In genomic region chr6:84284428-84285033, GRCh38 we compare ENCODE assay signal across 9 cellular contexts. TPM values are rescaled to one million over a fixed set of nuclear protein-coding genes. Genes with fewer than 3 reads are reported as not detected.
DNase-seq lines count a peak whose midpoint lies in the region; ATAC-seq and TF ChIP-seq lines count a peak whose summit lies in the region.
"Had no signal": no experiment of that assay in that cellular context is flagged by ENCODE, and none has a peak within 500 bp of the region (broad histone marks: within the 10 kb centered on the region; RNA-seq: fewer than 3 reads in every experiment).

No MANE protein-coding gene starts in this region.

- no peaks in the 10 kb centered on the region for H3K27me3 ChIP-seq in adipocyte (replicated peaks; ENCODE audit: control insufficient read depth, insufficient read depth, low read length)
- H3K27me3 ChIP-seq in vagina: no peaks in the 10 kb centered on the region
- H3K27me3 ChIP-seq in gastrocnemius medialis: no peaks in the 10 kb centered on the region

- H3K36me3 ChIP-seq in adipocyte (ENCODE audit: control insufficient read depth, insufficient read depth, low read length, severe bottlenecking) (no peaks in the 10 kb centered on the region), mesodermal cell (ENCODE audit: control insufficient read depth, insufficient read depth, low read length) (no peaks in the 10 kb centered on the region), vagina (no peaks in the 10 kb centered on the region), gastrocnemius medialis (no peaks in the 10 kb centered on the region)
- H3K36me3 ChIP-seq: lower lobe of right lung had no signal

- H3K27ac ChIP-seq in mesodermal cell (ENCODE audit: low read depth, low read length, severe bottlenecking) (peak overlapping the region; percentile 41), vagina (no peak overlapping the region), gastrocnemius medialis (no peak overlapping the region)
- H3K27ac ChIP-seq: lower lobe of right lung had no signal

- H3K9me3 ChIP-seq in adipocyte (ENCODE audit: control insufficient read depth, low read length) (no peaks in the 10 kb centered on the region), mesodermal cell (ENCODE audit: control insufficient read depth, low read length) (no peaks in the 10 kb centered on the region), vagina (no peaks in the 10 kb centered on the region), gastrocnemius medialis (no peaks in the 10 kb centered on the region)
- H3K9me3 ChIP-seq: lower lobe of right lung had no signal

- intact Hi-C loops in vagina (cut with DNase I) (no loop called here), gastrocnemius medialis (cut with DNase I; ENCODE audit: low total_unique reads) (no loop called here)

- 66 to 79% methylated on average over 3 of the region's 6 CpGs for WGBS in mesodermal cell (ENCODE audit: insufficient coverage in 2 of 2), 2 experiments

- peaks cover 29% of the 10 kb centered on the region for H3K4me1 ChIP-seq in adipocyte (ENCODE audit: control insufficient read depth, insufficient read depth, low read length)
- peaks cover 6% of the 10 kb centered on the region for H3K4me1 ChIP-seq in mesodermal cell (ENCODE audit: control insufficient read depth, insufficient read depth, low read length, poor library complexity, severe bottlenecking)
- H3K4me1 ChIP-seq in vagina: no peaks in the 10 kb centered on the region
- H3K4me1 ChIP-seq in gastrocnemius medialis: no peaks in the 10 kb centered on the region

- ATAC-seq in HG03354 (IDR thresholded peaks at IDR 0.05; ENCODE audit: poor library complexity, severe bottlenecking, unreplicated experiment) (peak; percentile 59), gastrocnemius medialis (no peak)

- TF ChIP-seq POLR2A in vagina (IDR thresholded peaks at IDR 0.05) (no peak), gastrocnemius medialis (IDR thresholded peaks at IDR 0.05) (no peak)

- in situ Hi-C loops in GM13976 (cut with MboI; ENCODE audit: low sequenced_read_pairs, unreplicated experiment) (no loop called here), gastrocnemius medialis (cut with MboI; ENCODE audit: low sequenced_read_pairs in 4 of 4) (no loop called here)

- TF ChIP-seq CTCF in GM13976 (IDR thresholded peaks at IDR 0.05; ENCODE audit: borderline replicate concordance, control extremely low read depth, extremely low read depth, insufficient read depth, missing control alignments): peak; percentile 57
- no peak for TF ChIP-seq CTCF in vagina (IDR thresholded peaks at IDR 0.05)
- TF ChIP-seq CTCF in gastrocnemius medialis (IDR thresholded peaks at IDR 0.05 in 4 of 5, conservative IDR thresholded peaks at IDR 0.05 in 1 of 5): no peak

- no peak overlapping the region for H3K9ac ChIP-seq in adipocyte (ENCODE audit: low read length)

- H3K4me3 ChIP-seq in adipocyte (ENCODE audit: low read length) (no peak overlapping the region), mesodermal cell (ENCODE audit: extremely low read depth, insufficient read depth, low read length, poor library complexity, severe bottlenecking) (no peak overlapping the region), vagina (no peak overlapping the region), gastrocnemius medialis (no peak overlapping the region)
- H3K4me3 ChIP-seq: lower lobe of right lung had no signal

- DNase-seq in GM13976 (ENCODE audit: low spot score) (peak; percentile 20), adipocyte (ENCODE audit: low read depth) (peak; percentile 5), CD1c-positive myeloid dendritic cell (ENCODE audit: extremely low spot score) (no peak), hypothalamus (lab: John Stamatoyannopoulos, UW) (no peak), vagina (ENCODE audit: extremely low spot score in 2 of 2) (no peak), gastrocnemius medialis (no peak)
- DNase-seq: lower lobe of right lung had no signal

RNA-seq across cellular contexts. Expression of gene CEP162, which starts 57.1 kb away (rescaled TPM):
- polyA plus RNA-seq in mesodermal cell (2013, experiment 1 of 2): 8.2 TPM
- polyA plus RNA-seq in mesodermal cell (2013, experiment 2 of 2): 10.5 TPM
- 6.1 TPM for total RNA-seq in vagina
- 1 to 10 TPM; 1.9 to 4.4 (median 3.2) TPM for total RNA-seq in gastrocnemius medialis

Comparison
In these comparisons a context has a peak if more than half of its experiments do, and no peak if none do; other contexts are left out.
1. DNase-seq: peak in GM13976 (single experiment) and adipocyte (single experiment); none in CD1c-positive myeloid dendritic cell (single experiment), hypothalamus (0 of 51), vagina (0 of 2) and gastrocnemius medialis (0 of 2).